ENCODE assay signal across 22 cellular contexts in the genomic region with DNA sequence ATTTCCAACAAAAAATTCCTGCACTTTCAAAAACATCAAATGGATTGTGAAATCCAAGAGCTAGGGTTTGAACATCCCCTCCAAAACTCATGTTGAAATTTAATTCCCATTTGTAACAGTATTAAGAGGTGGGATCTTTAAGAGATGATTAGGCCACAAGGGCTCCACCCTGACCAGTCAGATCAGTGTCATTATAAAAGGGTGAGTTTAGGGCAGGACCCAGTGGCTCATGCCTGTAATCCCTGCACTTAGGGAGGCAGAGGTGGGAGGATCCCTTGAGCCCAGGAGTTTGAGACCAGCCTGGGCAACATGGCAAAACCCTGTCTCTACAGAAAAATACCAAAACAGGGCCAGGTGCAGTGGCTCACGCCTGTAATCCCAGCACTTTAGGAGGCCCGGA. TPM values are rescaled to one million over a fixed set of nuclear protein-coding genes. Genes with fewer than 3 reads are reported as not detected.
DNase-seq lines count a peak whose midpoint lies in the region; ATAC-seq and TF ChIP-seq lines count a peak whose summit lies in the region.
"Had no signal": no experiment of that assay in that cellular context is flagged by ENCODE, and none has a peak within 500 bp of the region (broad histone marks: within the 10 kb centered on the region; RNA-seq: fewer than 3 reads in every experiment).

No MANE protein-coding gene starts in this region.

- no peaks in the 10 kb centered on the region for H3K4me1 ChIP-seq in HEK293 (ENCODE audit: control insufficient read depth, insufficient read depth, low read length)

- no peak overlapping the region for H3K27ac ChIP-seq in HEK293 (ENCODE audit: extremely low read depth, low read depth, low read length)
- H3K27ac ChIP-seq: PC-9 had no signal

- no peak for DNase-seq in T-helper 17 cell
- peak; percentile 58 for DNase-seq in fibroblast of mammary gland (ENCODE audit: low read depth)
- DNase-seq in stimulated activated effector memory CD8-positive, alpha-beta T cell treated with anti-CD3 and anti-CD28 coated beads, Interleukin-12 subunit alpha, Interleukin-12 subunit beta, amount 100 ng/mL, for 72 hours (ENCODE audit: low spot score in 2 of 2) = no peak
- DNase-seq in Right ventricle myocardium inferior (ENCODE audit: missing footprints) = no peak
- DNase-seq in NCI-H2107 (lab: John Stamatoyannopoulos, UW) = no peak
- DNase-seq: CD4-positive, CD25-positive, alpha-beta regulatory T cell; COR-L47; DMS79; HCEC 1CT; Karpas-422; MG63; NCI-H1048; NCI-H1417 treated with DMSO at 0.1 percent for 48 hours; NCI-H187; NCI-H69; PC-9; RPMI8226; SIG-M5; SK-N-SH had no signal

- POLR2A ChIA-PET in HEK293 (lab: Yijun Ruan, JAX) = interaction anchor here (0.7 kb wide), 1 partner anchor 13 kb away, joined by 3 read pairs; no protein-coding TSS in a partner anchor

- H3K36me3 ChIP-seq in HEK293 (ENCODE audit: control insufficient read depth in 2 of 2, insufficient read depth in 1 of 2, low read length in 2 of 2) = peaks cover 9 to 11% of the 10 kb centered on the region in 2 experiments; a peak in 2 of 3 replicates

- ATAC-seq in T-helper 17 cell = no peak
- ATAC-seq in stimulated activated effector memory CD8-positive, alpha-beta T cell treated with anti-CD3 and anti-CD28 coated beads, Interleukin-12 subunit alpha, Interleukin-12 subunit beta, amount 100 ng/mL, for 72 hours = no peak
- no peak for ATAC-seq in GM18519 (IDR thresholded peaks at IDR 0.05; ENCODE audit: low FRiP score, unreplicated experiment)
- no peak for ATAC-seq in Right ventricle myocardium inferior
- ATAC-seq: GM23338 had no signal

- no peak overlapping the region for H3K4me3 ChIP-seq in HEK293 (ENCODE audit: low read depth, low read length)
- no peak overlapping the region for H3K4me3 ChIP-seq in fibroblast of mammary gland (ENCODE audit: control insufficient read depth, low read depth, low read length)
- H3K4me3 ChIP-seq: GM23338, MG63, PC-9 had no signal

- peaks cover 4% of the 10 kb centered on the region for H3K36me3 Mint-ChIP-seq in T-helper 17 cell (ENCODE audit: low read depth)
- H3K36me3 Mint-ChIP-seq in stimulated activated effector memory CD8-positive, alpha-beta T cell treated with anti-CD3 and anti-CD28 coated beads, Interleukin-12 subunit alpha, Interleukin-12 subunit beta, amount 100 ng/mL, for 72 hours = peaks cover 52% of the 10 kb centered on the region

- H3K27me3 Mint-ChIP-seq in T-helper 17 cell = no peaks in the 10 kb centered on the region
- H3K27me3 Mint-ChIP-seq: CD4-positive, CD25-positive, alpha-beta regulatory T cell had no signal

- H3K27ac Mint-ChIP-seq in T-helper 17 cell = peak overlapping the region; percentile 51
- H3K27ac Mint-ChIP-seq in stimulated activated effector memory CD8-positive, alpha-beta T cell treated with anti-CD3 and anti-CD28 coated beads, Interleukin-12 subunit alpha, Interleukin-12 subunit beta, amount 100 ng/mL, for 72 hours = peak overlapping the region; percentile 40
- H3K27ac Mint-ChIP-seq: GM23338 had no signal

- intact Hi-C loops in Right ventricle myocardium inferior (cut with DNase I) = no loop called here

- H3K9me3 Mint-ChIP-seq in stimulated activated effector memory CD8-positive, alpha-beta T cell treated with anti-CD3 and anti-CD28 coated beads, Interleukin-12 subunit alpha, Interleukin-12 subunit beta, amount 100 ng/mL, for 72 hours = no peaks in the 10 kb centered on the region
- H3K9me3 Mint-ChIP-seq: CD4-positive, CD25-positive, alpha-beta regulatory T cell; GM23338 had no signal

- H3K9me3 ChIP-seq in HEK293 (ENCODE audit: control insufficient read depth, insufficient read depth, low read depth, low read length) (no peaks in the 10 kb centered on the region), T-helper 17 cell (ENCODE audit: control insufficient read depth, low read length, poor library complexity, severe bottlenecking) (no peaks in the 10 kb centered on the region)
- H3K9me3 ChIP-seq: MG63, SK-N-SH had no signal

- CTCF ChIA-PET in HEK293 (lab: Yijun Ruan, JAX) = interaction anchor here (0.6 kb wide), 1 partner anchor 22 kb away, joined by 4 read pairs; no protein-coding TSS in a partner anchor

- H3K4me3 Mint-ChIP-seq in T-helper 17 cell = no peak overlapping the region
- H3K4me3 Mint-ChIP-seq in stimulated activated effector memory CD8-positive, alpha-beta T cell treated with anti-CD3 and anti-CD28 coated beads, Interleukin-12 subunit alpha, Interleukin-12 subunit beta, amount 100 ng/mL, for 72 hours = no peak overlapping the region
- H3K4me3 Mint-ChIP-seq: GM23338 had no signal

- TF ChIP-seq CTCF in HEK293 (tag by site-specific recombination; IDR thresholded peaks at IDR 0.05) = no peak
- no peak for TF ChIP-seq CTCF in fibroblast of mammary gland (conservative IDR thresholded peaks at IDR 0.05; ENCODE audit: control insufficient read depth, insufficient read depth, low read depth, low read length)

- peaks cover 31% of the 10 kb centered on the region for H3K4me1 Mint-ChIP-seq in T-helper 17 cell
- H3K4me1 Mint-ChIP-seq in stimulated activated effector memory CD8-positive, alpha-beta T cell treated with anti-CD3 and anti-CD28 coated beads, Interleukin-12 subunit alpha, Interleukin-12 subunit beta, amount 100 ng/mL, for 72 hours = peaks cover 26% of the 10 kb centered on the region

TF ChIP-seq in HEK293, 187 proteins besides CTCF, POLR2A, EP300 and RAD21:
- TF ChIP-seq ZNF114 (tag by site-specific recombination; IDR thresholded peaks at IDR 0.05) = no peak
- no peak for TF ChIP-seq ZXDB (tag by site-specific recombination; IDR thresholded peaks at IDR 0.05)
- no peak for TF ChIP-seq ZNF24 (tag by site-specific recombination; IDR thresholded peaks at IDR 0.05)
- no peak for TF ChIP-seq ZNF768 (tag by site-specific recombination; IDR thresholded peaks at IDR 0.05)
- no peak for TF ChIP-seq ZNF530 (tag by site-specific recombination; IDR thresholded peaks at IDR 0.05; ENCODE audit: low read depth)
- TF ChIP-seq KLF1 (tag by site-specific recombination; IDR thresholded peaks at IDR 0.05) = 0 out of 2 replicates have a peak, but pooled peaks have one; percentile 60
- TF ChIP-seq ZNF544 (tag by site-specific recombination; IDR thresholded peaks at IDR 0.05) = no peak

RNA-seq across cellular contexts. Expression of gene GTF3C2, which starts 8.9 kb away (rescaled TPM):
- total RNA-seq in T-helper 17 cell (10 to 100 TPM; 52.2 to 70.2 TPM), Right ventricle myocardium inferior (17.3 TPM)

RNA-seq across cellular contexts. Expression of gene EIF2B4, which starts 22.5 kb away (rescaled TPM):
- total RNA-seq in T-helper 17 cell (10 to 100 TPM; 29.8 to 33.2 TPM), Right ventricle myocardium inferior (40.3 TPM)

RNA-seq across cellular contexts. Expression of gene SNX17, which starts 22.8 kb away (rescaled TPM):
- total RNA-seq in T-helper 17 cell (10 to 100 TPM; 75.7 to 80.3 TPM), Right ventricle myocardium inferior (57.6 TPM)

RNA-seq across cellular contexts. Expression of gene MPV17, which starts 24.7 kb away (rescaled TPM):
- total RNA-seq in T-helper 17 cell = 10 to 100 TPM; 46.5 to 48.6 TPM
- 48.0 TPM for total RNA-seq in Right ventricle myocardium inferior

RNA-seq across cellular contexts. Expression of gene ZNF513, which starts 32.9 kb away (rescaled TPM):
- total RNA-seq in T-helper 17 cell (10 to 100 TPM; 22.4 to 24.6 TPM), Right ventricle myocardium inferior (6.8 TPM)
